Comparison of ENCODE assay signal across 8 cellular contexts in genomic region chr2:96065954-96066353, GRCh38. TPM values are rescaled to one million over a fixed set of nuclear protein-coding genes. Genes with fewer than 3 reads are reported as not detected.
DNase-seq lines count a peak whose midpoint lies in the region; ATAC-seq, FAIRE-seq and TF ChIP-seq lines count a peak whose summit lies in the region.
"Not testable (repeated sequence)": the region's sequence is repeated elsewhere in the genome, so short reads cannot be mapped to it uniquely, and the experiment has no call there.
"Had no signal": no experiment of that assay in that cellular context is flagged by ENCODE, and none has a peak within 500 bp of the region (broad histone marks: within the 10 kb centered on the region; RNA-seq: fewer than 3 reads in every experiment).

No MANE protein-coding gene starts in this region.

- not testable (repeated sequence) for H3K4me1 ChIP-seq in esophagus muscularis mucosa; kidney (ENCODE audit: control insufficient read depth in 1 of 2, insufficient read depth in 1 of 2, low read depth in 1 of 2, low read length in 2 of 2)

- not testable (repeated sequence) for TF ChIP-seq EP300 in esophagus muscularis mucosa (IDR thresholded peaks at IDR 0.05)

- TF ChIP-seq CTCF in esophagus muscularis mucosa (IDR thresholded peaks at IDR 0.05); kidney (IDR thresholded peaks at IDR 0.05; ENCODE audit: borderline replicate concordance, extremely low read depth, insufficient read depth): not testable (repeated sequence)

- not testable (repeated sequence) for H3K9ac ChIP-seq in kidney (ENCODE audit: low read length in 2 of 2)

- DNase-seq in activated CD4-positive, alpha-beta T cell treated with anti-CD3 and anti-CD28 coated beads, Interleukin-2, amount 10 ng/mL, durations not matched to agents 24 days and 14 days: peak; percentile 53
- peak; percentile 18 for DNase-seq in activated T-cell treated with anti-CD3 and anti-CD28 coated beads, Interleukin-2, amount 50 U/mL, for 24 hours
- DNase-seq in esophagus muscularis mucosa (ENCODE audit: extremely low spot score): peak; percentile 92
- peak; percentile 59 for DNase-seq in kidney
- DNase-seq in mesenteric fat pad (ENCODE audit: low spot score): peak; percentile 73

- H3K9me3 ChIP-seq in esophagus muscularis mucosa; kidney (ENCODE audit: control insufficient read depth in 1 of 2, low read length in 2 of 2): not testable (repeated sequence)

- H3K27me3 ChIP-seq in esophagus muscularis mucosa: not testable (repeated sequence)

- WGBS in esophagus muscularis mucosa: 96% methylated on average over 4 of the region's 4 CpGs

- intact Hi-C loops in activated CD4-positive, alpha-beta T cell treated with anti-CD3 and anti-CD28 coated beads, Interleukin-2, amount 10 ng/mL, durations not matched to agents 24 days and 14 days (cut with micrococcal nuclease); esophagus muscularis mucosa (cut with DNase I); kidney (cut with DNase I): not testable (repeated sequence)

- not testable (repeated sequence) for H3K27ac Mint-ChIP-seq in activated CD4-positive, alpha-beta T cell treated with anti-CD3 and anti-CD28 coated beads, Interleukin-2, amount 10 ng/mL, durations not matched to agents 24 days and 14 days; activated T-cell treated with anti-CD3 and anti-CD28 coated beads, Interleukin-2, amount 50 U/mL, for 24 hours; stimulated activated memory B cell treated with anti-CD40 and anti-IgM and Interleukin-4, amounts not matched to agents 10 μg/mL and 1 μg/mL and 100 μg/mL, for 72 hours

- not testable (repeated sequence) for H3K36me3 Mint-ChIP-seq in activated CD4-positive, alpha-beta T cell treated with anti-CD3 and anti-CD28 coated beads, Interleukin-2, amount 10 ng/mL, durations not matched to agents 24 days and 14 days (ENCODE audit: low read depth); activated T-cell treated with anti-CD3 and anti-CD28 coated beads, Interleukin-2, amount 50 U/mL, for 24 hours (ENCODE audit: low read depth); stimulated activated memory B cell treated with anti-CD40 and anti-IgM and Interleukin-4, amounts not matched to agents 10 μg/mL and 1 μg/mL and 100 μg/mL, for 72 hours

- H3K36me3 ChIP-seq in esophagus muscularis mucosa; kidney (ENCODE audit: control insufficient read depth in 1 of 2, insufficient read depth in 2 of 2, low read length in 2 of 2): not testable (repeated sequence)

- H3K4me3 ChIP-seq in esophagus muscularis mucosa; kidney (ENCODE audit: low read length in 2 of 2): not testable (repeated sequence)

- not testable (repeated sequence) for H3K27ac ChIP-seq in esophagus muscularis mucosa (replicated peaks in 1 of 4); kidney (ENCODE audit: low read depth in 2 of 2, low read length in 2 of 2)

- H3K4me3 Mint-ChIP-seq in activated CD4-positive, alpha-beta T cell treated with anti-CD3 and anti-CD28 coated beads, Interleukin-2, amount 10 ng/mL, durations not matched to agents 24 days and 14 days; activated T-cell treated with anti-CD3 and anti-CD28 coated beads, Interleukin-2, amount 50 U/mL, for 24 hours; stimulated activated memory B cell treated with anti-CD40 and anti-IgM and Interleukin-4, amounts not matched to agents 10 μg/mL and 1 μg/mL and 100 μg/mL, for 72 hours: not testable (repeated sequence)

- not testable (repeated sequence) for H3K9me3 Mint-ChIP-seq in activated CD4-positive, alpha-beta T cell treated with anti-CD3 and anti-CD28 coated beads, Interleukin-2, amount 10 ng/mL, durations not matched to agents 24 days and 14 days; activated T-cell treated with anti-CD3 and anti-CD28 coated beads, Interleukin-2, amount 50 U/mL, for 24 hours; stimulated activated memory B cell treated with anti-CD40 and anti-IgM and Interleukin-4, amounts not matched to agents 10 μg/mL and 1 μg/mL and 100 μg/mL, for 72 hours

- peak; percentile 1 for ATAC-seq in stimulated activated memory B cell treated with anti-CD40 and anti-IgM and Interleukin-4, amounts not matched to agents 10 μg/mL and 1 μg/mL and 100 μg/mL, for 72 hours

- not testable (repeated sequence) for TF ChIP-seq POLR2A in esophagus muscularis mucosa (IDR thresholded peaks at IDR 0.05; ENCODE audit: low read depth)

- H3K4me1 Mint-ChIP-seq in activated CD4-positive, alpha-beta T cell treated with anti-CD3 and anti-CD28 coated beads, Interleukin-2, amount 10 ng/mL, durations not matched to agents 24 days and 14 days; activated T-cell treated with anti-CD3 and anti-CD28 coated beads, Interleukin-2, amount 50 U/mL, for 24 hours (ENCODE audit: low read depth); stimulated activated memory B cell treated with anti-CD40 and anti-IgM and Interleukin-4, amounts not matched to agents 10 μg/mL and 1 μg/mL and 100 μg/mL, for 72 hours: not testable (repeated sequence)

- not testable (repeated sequence) for H3K27me3 Mint-ChIP-seq in activated CD4-positive, alpha-beta T cell treated with anti-CD3 and anti-CD28 coated beads, Interleukin-2, amount 10 ng/mL, durations not matched to agents 24 days and 14 days; activated T-cell treated with anti-CD3 and anti-CD28 coated beads, Interleukin-2, amount 50 U/mL, for 24 hours; stimulated activated memory B cell treated with anti-CD40 and anti-IgM and Interleukin-4, amounts not matched to agents 10 μg/mL and 1 μg/mL and 100 μg/mL, for 72 hours

- not testable (repeated sequence) for FAIRE-seq in kidney (lab: Jason Lieb, UNC)

RNA-seq across cellular contexts. Expression of gene GPAT2, which starts 31.2 kb away (rescaled TPM):
- 20.4 and 22.6 TPM in 2 replicates for total RNA-seq in activated CD4-positive, alpha-beta T cell treated with anti-CD3 and anti-CD28 coated beads, Interleukin-2, amount 10 ng/mL, durations not matched to agents 24 days and 14 days
- total RNA-seq in esophagus muscularis mucosa: 1 to 10 TPM; 4.2 to 10.0 (median 8.3) TPM
- 2.7 TPM for total RNA-seq in kidney
- polyA plus RNA-seq in kidney (ENCODE audit: insufficient read depth, low read depth, low replicate concordance): 1.1 TPM
- 9.0 TPM for total RNA-seq in mesenteric fat pad

RNA-seq across cellular contexts. Expression of gene ADRA2B, which starts 50.4 kb away (rescaled TPM):
- total RNA-seq in activated CD4-positive, alpha-beta T cell treated with anti-CD3 and anti-CD28 coated beads, Interleukin-2, amount 10 ng/mL, durations not matched to agents 24 days and 14 days: 0.21 TPM in 2 replicates
- total RNA-seq in esophagus muscularis mucosa: 1 to 10 TPM; 2.1 to 6.0 (median 4.0) TPM
- 1.4 TPM for total RNA-seq in kidney
- 4.8 TPM for polyA plus RNA-seq in kidney (ENCODE audit: insufficient read depth, low read depth, low replicate concordance)
- 1.2 TPM for total RNA-seq in mesenteric fat pad
- polyA plus RNA-seq: CD4-positive, CD25-positive, alpha-beta regulatory T cell; CD8-positive, alpha-beta memory T cell had no signal

Comparison
In these comparisons a context has a peak if more than half of its experiments do, and no peak if none do; other contexts are left out.
1. DNase-seq: peak in every context shown above with its lines; median percentile 92 in esophagus muscularis mucosa; 73 in mesenteric fat pad; 59 in kidney; 53 in activated CD4-positive, alpha-beta T cell treated with anti-CD3 and anti-CD28 coated beads, Interleukin-2, amount 10 ng/mL, durations not matched to agents 24 days and 14 days; 18 in activated T-cell treated with anti-CD3 and anti-CD28 coated beads, Interleukin-2, amount 50 U/mL, for 24 hours.